In the genomic region with DNA sequence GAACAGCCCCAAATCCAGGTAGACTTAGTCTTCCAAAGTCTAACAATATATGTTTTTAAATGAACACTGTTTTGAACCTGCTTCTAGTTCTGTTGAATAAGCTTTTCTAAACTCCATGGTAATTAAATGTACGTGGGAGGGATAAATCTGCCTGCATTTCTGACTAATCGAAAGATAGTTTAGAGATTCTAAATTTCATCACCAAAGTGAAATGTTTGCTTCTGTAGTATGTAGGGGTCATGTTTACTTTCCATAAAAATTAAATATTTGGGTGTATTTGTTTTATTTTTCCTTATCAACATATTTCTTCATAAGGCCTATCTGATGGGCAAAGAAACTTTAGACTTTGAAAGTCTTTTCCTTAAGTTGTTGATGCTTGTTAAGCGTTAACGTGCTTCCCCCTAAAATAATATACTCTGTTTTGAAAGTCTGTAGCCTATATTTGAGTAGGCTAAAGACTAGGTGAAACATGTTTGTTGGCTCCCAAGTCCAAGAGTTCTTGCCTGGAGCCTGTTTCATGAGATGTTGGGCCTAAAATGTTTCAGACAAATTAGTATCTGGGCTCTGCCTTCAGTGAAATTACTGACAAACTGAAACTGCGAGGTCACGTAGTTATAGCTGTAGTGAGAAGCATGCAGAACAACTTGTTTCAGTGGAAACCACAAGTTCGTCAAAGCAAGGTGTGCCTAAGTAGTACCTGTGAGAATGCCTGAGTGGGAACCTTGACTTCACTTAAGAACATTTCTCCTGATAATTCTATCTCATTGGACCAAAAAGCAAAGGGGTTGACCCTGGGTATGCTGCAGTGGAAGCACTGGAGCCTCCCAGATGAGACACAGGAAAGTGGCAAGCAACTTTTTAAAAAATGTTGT, we compare ENCODE assay signal across 1 cellular context.
A peak's percentile ranks its signal among the peaks of the same experiment; 100 is the strongest.
TF ChIP-seq lines count a peak whose summit lies in the region.

No MANE protein-coding gene starts in this region.

TF ChIP-seq in GM12878, 131 proteins besides CTCF, POLR2A, EP300 and RAD21 (continued from another document and continues in another):
- TF ChIP-seq, protein P1, sequence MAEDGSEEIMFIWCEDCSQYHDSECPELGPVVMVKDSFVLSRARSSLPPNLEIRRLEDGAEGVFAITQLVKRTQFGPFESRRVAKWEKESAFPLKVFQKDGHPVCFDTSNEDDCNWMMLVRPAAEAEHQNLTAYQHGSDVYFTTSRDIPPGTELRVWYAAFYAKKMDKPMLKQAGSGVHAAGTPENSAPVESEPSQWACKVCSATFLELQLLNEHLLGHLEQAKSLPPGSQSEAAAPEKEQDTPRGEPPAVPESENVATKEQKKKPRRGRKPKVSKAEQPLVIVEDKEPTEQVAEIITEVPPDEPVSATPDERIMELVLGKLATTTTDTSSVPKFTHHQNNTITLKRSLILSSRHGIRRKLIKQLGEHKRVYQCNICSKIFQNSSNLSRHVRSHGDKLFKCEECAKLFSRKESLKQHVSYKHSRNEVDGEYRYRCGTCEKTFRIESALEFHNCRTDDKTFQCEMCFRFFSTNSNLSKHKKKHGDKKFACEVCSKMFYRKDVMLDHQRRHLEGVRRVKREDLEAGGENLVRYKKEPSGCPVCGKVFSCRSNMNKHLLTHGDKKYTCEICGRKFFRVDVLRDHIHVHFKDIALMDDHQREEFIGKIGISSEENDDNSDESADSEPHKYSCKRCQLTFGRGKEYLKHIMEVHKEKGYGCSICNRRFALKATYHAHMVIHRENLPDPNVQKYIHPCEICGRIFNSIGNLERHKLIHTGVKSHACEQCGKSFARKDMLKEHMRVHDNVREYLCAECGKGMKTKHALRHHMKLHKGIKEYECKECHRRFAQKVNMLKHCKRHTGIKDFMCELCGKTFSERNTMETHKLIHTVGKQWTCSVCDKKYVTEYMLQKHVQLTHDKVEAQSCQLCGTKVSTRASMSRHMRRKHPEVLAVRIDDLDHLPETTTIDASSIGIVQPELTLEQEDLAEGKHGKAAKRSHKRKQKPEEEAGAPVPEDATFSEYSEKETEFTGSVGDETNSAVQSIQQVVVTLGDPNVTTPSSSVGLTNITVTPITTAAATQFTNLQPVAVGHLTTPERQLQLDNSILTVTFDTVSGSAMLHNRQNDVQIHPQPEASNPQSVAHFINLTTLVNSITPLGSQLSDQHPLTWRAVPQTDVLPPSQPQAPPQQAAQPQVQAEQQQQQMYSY (CRISPR knock-in tag; IDR thresholded peaks at IDR 0.05): no peak
- peak; percentile 56; the same call in 1 of the 2 replicates for TF ChIP-seq ZNF24 (IDR thresholded peaks at IDR 0.05)
- peak; percentile 52; the same call in 1 of the 2 replicates for TF ChIP-seq DPF2 (IDR thresholded peaks at IDR 0.05)
- TF ChIP-seq EED (IDR thresholded peaks at IDR 0.05; ENCODE audit: low read depth): peak; percentile 72
- TF ChIP-seq RCOR1 (conservative IDR thresholded peaks at IDR 0.05; ENCODE audit: low read depth, low read length): 0 out of 2 replicates have a peak, but pooled peaks have one; percentile 49
- TF ChIP-seq RBBP5 (conservative IDR thresholded peaks at IDR 0.05): no peak
- no peak for TF ChIP-seq MYB (IDR thresholded peaks at IDR 0.05; ENCODE audit: borderline replicate concordance, low read depth, low read length)
- TF ChIP-seq LARP7 (IDR thresholded peaks at IDR 0.05): no peak
- TF ChIP-seq, protein P2, sequence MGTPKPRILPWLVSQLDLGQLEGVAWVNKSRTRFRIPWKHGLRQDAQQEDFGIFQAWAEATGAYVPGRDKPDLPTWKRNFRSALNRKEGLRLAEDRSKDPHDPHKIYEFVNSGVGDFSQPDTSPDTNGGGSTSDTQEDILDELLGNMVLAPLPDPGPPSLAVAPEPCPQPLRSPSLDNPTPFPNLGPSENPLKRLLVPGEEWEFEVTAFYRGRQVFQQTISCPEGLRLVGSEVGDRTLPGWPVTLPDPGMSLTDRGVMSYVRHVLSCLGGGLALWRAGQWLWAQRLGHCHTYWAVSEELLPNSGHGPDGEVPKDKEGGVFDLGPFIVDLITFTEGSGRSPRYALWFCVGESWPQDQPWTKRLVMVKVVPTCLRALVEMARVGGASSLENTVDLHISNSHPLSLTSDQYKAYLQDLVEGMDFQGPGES (IDR thresholded peaks at IDR 0.05): no peak
- peak; percentile 67; the same call in 1 of the 2 replicates for TF ChIP-seq PAX5 (IDR thresholded peaks at IDR 0.05; ENCODE audit: borderline replicate concordance, low read depth, low read length)
- TF ChIP-seq ZZZ3 (IDR thresholded peaks at IDR 0.05; ENCODE audit: control insufficient read depth, insufficient read length, low read depth): no peak
- no peak for TF ChIP-seq ZNF384 (IDR thresholded peaks at IDR 0.05; ENCODE audit: borderline replicate concordance, low read depth, low read length)
- TF ChIP-seq RUNX3 (IDR thresholded peaks at IDR 0.05; ENCODE audit: low read length): peak; percentile 98
- TF ChIP-seq TARDBP (IDR thresholded peaks at IDR 0.05; ENCODE audit: borderline replicate concordance): no peak; the same call in 1 of the 2 replicates
- TF ChIP-seq, protein P3, sequence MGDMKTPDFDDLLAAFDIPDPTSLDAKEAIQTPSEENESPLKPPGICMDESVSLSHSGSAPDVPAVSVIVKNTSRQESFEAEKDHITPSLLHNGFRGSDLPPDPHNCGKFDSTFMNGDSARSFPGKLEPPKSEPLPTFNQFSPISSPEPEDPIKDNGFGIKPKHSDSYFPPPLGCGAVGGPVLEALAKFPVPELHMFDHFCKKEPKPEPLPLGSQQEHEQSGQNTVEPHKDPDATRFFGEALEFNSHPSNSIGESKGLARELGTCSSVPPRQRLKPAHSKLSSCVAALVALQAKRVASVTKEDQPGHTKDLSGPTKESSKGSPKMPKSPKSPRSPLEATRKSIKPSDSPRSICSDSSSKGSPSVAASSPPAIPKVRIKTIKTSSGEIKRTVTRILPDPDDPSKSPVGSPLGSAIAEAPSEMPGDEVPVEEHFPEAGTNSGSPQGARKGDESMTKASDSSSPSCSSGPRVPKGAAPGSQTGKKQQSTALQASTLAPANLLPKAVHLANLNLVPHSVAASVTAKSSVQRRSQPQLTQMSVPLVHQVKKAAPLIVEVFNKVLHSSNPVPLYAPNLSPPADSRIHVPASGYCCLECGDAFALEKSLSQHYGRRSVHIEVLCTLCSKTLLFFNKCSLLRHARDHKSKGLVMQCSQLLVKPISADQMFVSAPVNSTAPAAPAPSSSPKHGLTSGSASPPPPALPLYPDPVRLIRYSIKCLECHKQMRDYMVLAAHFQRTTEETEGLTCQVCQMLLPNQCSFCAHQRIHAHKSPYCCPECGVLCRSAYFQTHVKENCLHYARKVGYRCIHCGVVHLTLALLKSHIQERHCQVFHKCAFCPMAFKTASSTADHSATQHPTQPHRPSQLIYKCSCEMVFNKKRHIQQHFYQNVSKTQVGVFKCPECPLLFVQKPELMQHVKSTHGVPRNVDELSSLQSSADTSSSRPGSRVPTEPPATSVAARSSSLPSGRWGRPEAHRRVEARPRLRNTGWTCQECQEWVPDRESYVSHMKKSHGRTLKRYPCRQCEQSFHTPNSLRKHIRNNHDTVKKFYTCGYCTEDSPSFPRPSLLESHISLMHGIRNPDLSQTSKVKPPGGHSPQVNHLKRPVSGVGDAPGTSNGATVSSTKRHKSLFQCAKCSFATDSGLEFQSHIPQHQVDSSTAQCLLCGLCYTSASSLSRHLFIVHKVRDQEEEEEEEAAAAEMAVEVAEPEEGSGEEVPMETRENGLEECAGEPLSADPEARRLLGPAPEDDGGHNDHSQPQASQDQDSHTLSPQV (IDR thresholded peaks at IDR 0.05): no peak
- no peak for TF ChIP-seq STAT1 (conservative IDR thresholded peaks at IDR 0.05)
- no peak for TF ChIP-seq NFYA (IDR thresholded peaks at IDR 0.05; ENCODE audit: borderline replicate concordance, low read depth, low read length)
- TF ChIP-seq, protein P4, sequence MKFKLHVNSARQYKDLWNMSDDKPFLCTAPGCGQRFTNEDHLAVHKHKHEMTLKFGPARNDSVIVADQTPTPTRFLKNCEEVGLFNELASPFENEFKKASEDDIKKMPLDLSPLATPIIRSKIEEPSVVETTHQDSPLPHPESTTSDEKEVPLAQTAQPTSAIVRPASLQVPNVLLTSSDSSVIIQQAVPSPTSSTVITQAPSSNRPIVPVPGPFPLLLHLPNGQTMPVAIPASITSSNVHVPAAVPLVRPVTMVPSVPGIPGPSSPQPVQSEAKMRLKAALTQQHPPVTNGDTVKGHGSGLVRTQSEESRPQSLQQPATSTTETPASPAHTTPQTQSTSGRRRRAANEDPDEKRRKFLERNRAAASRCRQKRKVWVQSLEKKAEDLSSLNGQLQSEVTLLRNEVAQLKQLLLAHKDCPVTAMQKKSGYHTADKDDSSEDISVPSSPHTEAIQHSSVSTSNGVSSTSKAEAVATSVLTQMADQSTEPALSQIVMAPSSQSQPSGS (IDR thresholded peaks at IDR 0.05; ENCODE audit: low read length): peak; percentile 60; the same call in 1 of the 2 replicates
- TF ChIP-seq, protein P5, sequence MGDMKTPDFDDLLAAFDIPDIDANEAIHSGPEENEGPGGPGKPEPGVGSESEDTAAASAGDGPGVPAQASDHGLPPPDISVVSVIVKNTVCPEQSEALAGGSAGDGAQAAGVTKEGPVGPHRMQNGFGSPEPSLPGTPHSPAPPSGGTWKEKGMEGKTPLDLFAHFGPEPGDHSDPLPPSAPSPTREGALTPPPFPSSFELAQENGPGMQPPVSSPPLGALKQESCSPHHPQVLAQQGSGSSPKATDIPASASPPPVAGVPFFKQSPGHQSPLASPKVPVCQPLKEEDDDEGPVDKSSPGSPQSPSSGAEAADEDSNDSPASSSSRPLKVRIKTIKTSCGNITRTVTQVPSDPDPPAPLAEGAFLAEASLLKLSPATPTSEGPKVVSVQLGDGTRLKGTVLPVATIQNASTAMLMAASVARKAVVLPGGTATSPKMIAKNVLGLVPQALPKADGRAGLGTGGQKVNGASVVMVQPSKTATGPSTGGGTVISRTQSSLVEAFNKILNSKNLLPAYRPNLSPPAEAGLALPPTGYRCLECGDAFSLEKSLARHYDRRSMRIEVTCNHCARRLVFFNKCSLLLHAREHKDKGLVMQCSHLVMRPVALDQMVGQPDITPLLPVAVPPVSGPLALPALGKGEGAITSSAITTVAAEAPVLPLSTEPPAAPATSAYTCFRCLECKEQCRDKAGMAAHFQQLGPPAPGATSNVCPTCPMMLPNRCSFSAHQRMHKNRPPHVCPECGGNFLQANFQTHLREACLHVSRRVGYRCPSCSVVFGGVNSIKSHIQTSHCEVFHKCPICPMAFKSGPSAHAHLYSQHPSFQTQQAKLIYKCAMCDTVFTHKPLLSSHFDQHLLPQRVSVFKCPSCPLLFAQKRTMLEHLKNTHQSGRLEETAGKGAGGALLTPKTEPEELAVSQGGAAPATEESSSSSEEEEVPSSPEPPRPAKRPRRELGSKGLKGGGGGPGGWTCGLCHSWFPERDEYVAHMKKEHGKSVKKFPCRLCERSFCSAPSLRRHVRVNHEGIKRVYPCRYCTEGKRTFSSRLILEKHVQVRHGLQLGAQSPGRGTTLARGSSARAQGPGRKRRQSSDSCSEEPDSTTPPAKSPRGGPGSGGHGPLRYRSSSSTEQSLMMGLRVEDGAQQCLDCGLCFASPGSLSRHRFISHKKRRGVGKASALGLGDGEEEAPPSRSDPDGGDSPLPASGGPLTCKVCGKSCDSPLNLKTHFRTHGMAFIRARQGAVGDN (IDR thresholded peaks at IDR 0.05): peak; percentile 90
- no peak for TF ChIP-seq GATAD2B (conservative IDR thresholded peaks at IDR 0.05; ENCODE audit: low read depth)
- TF ChIP-seq IRF4 (IDR thresholded peaks at IDR 0.05; ENCODE audit: low read depth, low read length): peak; percentile 82
- TF ChIP-seq ZNF207 (IDR thresholded peaks at IDR 0.05; ENCODE audit: borderline replicate concordance): no peak
- peak; percentile 52 for TF ChIP-seq JUNB (IDR thresholded peaks at IDR 0.05)
- TF ChIP-seq NRF1 (conservative IDR thresholded peaks at IDR 0.05; ENCODE audit: low read depth, low read length): no peak
- TF ChIP-seq SIN3A (IDR thresholded peaks at IDR 0.05; ENCODE audit: low read depth, low read length): no peak
- no peak for TF ChIP-seq RELA (IDR thresholded peaks at IDR 0.05; ENCODE audit: borderline replicate concordance, partially characterized antibody)
- TF ChIP-seq, protein P6, sequence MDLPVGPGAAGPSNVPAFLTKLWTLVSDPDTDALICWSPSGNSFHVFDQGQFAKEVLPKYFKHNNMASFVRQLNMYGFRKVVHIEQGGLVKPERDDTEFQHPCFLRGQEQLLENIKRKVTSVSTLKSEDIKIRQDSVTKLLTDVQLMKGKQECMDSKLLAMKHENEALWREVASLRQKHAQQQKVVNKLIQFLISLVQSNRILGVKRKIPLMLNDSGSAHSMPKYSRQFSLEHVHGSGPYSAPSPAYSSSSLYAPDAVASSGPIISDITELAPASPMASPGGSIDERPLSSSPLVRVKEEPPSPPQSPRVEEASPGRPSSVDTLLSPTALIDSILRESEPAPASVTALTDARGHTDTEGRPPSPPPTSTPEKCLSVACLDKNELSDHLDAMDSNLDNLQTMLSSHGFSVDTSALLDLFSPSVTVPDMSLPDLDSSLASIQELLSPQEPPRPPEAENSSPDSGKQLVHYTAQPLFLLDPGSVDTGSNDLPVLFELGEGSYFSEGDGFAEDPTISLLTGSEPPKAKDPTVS (IDR thresholded peaks at IDR 0.05; ENCODE audit: low read depth, low read length): no peak
- TF ChIP-seq PML (IDR thresholded peaks at IDR 0.05; ENCODE audit: low read length): peak; percentile 72; the same call in 1 of the 2 replicates
- TF ChIP-seq CHD4 (IDR thresholded peaks at IDR 0.05): no peak
- TF ChIP-seq, protein P7, sequence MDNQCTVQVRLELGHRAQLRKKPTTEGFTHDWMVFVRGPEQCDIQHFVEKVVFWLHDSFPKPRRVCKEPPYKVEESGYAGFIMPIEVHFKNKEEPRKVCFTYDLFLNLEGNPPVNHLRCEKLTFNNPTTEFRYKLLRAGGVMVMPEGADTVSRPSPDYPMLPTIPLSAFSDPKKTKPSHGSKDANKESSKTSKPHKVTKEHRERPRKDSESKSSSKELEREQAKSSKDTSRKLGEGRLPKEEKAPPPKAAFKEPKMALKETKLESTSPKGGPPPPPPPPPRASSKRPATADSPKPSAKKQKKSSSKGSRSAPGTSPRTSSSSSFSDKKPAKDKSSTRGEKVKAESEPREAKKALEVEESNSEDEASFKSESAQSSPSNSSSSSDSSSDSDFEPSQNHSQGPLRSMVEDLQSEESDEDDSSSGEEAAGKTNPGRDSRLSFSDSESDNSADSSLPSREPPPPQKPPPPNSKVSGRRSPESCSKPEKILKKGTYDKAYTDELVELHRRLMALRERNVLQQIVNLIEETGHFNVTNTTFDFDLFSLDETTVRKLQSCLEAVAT (IDR thresholded peaks at IDR 0.05): peak; percentile 90
- no peak for TF ChIP-seq GABPA (IDR thresholded peaks at IDR 0.05; ENCODE audit: low read depth)
- no peak for TF ChIP-seq RAD51 (IDR thresholded peaks at IDR 0.05)
- TF ChIP-seq, protein P8, sequence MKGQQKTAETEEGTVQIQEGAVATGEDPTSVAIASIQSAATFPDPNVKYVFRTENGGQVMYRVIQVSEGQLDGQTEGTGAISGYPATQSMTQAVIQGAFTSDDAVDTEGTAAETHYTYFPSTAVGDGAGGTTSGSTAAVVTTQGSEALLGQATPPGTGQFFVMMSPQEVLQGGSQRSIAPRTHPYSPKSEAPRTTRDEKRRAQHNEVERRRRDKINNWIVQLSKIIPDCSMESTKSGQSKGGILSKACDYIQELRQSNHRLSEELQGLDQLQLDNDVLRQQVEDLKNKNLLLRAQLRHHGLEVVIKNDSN (IDR thresholded peaks at IDR 0.05; ENCODE audit: borderline replicate concordance, extremely low read length, insufficient read depth, low read depth, low read length): no peak
- TF ChIP-seq SUZ12 (IDR thresholded peaks at IDR 0.05; ENCODE audit: unreplicated experiment): no peak
- TF ChIP-seq ESRRA (IDR thresholded peaks at IDR 0.05; ENCODE audit: low read length): no peak
- peak; percentile 61; the same call in 1 of the 2 replicates for TF ChIP-seq STAT3 (IDR thresholded peaks at IDR 0.05; ENCODE audit: low read depth, low read length)
- peak; percentile 56; the same call in 1 of the 2 replicates for TF ChIP-seq TCF3 (IDR thresholded peaks at IDR 0.05; ENCODE audit: borderline replicate concordance, insufficient read depth, low read depth, low read length)
- peak; percentile 69; the same call in 1 of the 2 replicates for TF ChIP-seq TAF1 (IDR thresholded peaks at IDR 0.05; ENCODE audit: borderline replicate concordance, low read depth, low read length)
- TF ChIP-seq ZBED1 (IDR thresholded peaks at IDR 0.05; ENCODE audit: borderline replicate concordance): no peak
- TF ChIP-seq FOS (IDR thresholded peaks at IDR 0.05; ENCODE audit: borderline replicate concordance, extremely low read depth, insufficient read length): no peak
